Comparison of ENCODE assay signal across 8 cellular contexts in the genomic region with DNA sequence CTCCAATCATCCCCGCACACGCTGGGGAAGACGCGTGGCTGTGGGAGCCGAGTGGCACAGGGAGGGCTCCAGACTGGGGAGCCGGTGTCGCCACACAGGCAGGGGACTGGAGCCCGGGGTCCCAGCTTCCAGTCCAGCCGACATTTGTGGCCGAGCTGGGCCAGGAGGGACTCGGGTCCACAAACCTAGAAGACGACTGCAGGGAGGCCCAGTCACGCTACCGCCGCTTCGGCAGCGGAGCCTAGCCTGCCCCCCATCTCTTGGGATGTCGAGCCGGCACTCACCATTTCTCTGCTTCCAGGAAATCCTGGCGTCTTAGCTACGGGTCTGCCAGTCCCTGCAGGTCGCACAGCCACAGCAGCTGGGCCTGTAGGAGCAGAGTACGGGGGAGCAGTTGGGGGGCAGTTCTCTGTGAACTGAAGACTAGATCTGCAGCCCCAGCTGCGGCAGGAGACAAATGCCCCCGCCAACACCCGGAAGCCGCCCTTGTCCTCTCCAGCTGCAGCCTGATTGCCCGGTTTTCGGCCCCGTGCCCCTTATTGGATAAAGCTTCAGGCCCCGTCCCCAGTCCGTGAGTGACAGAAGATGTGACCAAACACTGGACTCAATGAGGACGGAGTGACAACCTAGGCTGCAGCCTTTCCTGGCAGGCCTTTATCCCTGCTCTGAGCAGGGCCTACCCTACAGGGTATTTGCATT.
DNase-seq lines count a peak whose midpoint lies in the region; ATAC-seq and TF ChIP-seq lines count a peak whose summit lies in the region.

No MANE protein-coding gene starts in this region.

- peak overlapping the region; percentile 43 for H3K4me3 Mint-ChIP-seq in activated CD8-positive, alpha-beta T cell treated with anti-CD3 and anti-CD28 coated beads for 36 hours

- peaks cover 4% of the 10 kb centered on the region for H3K27me3 Mint-ChIP-seq in activated CD8-positive, alpha-beta T cell treated with anti-CD3 and anti-CD28 coated beads for 36 hours

- TF ChIP-seq CTCF in activated CD8-positive, alpha-beta T cell treated with anti-CD3 and anti-CD28 coated beads for 36 hours (IDR thresholded peaks at IDR 0.05): no peak
- no peak for TF ChIP-seq CTCF in gastroesophageal sphincter (IDR thresholded peaks at IDR 0.05)

- WGBS in gastroesophageal sphincter (ENCODE audit: low coverage in 1 of 2), 2 donors: 14% methylated on average over 4 of the region's 33 CpGs; no CpG with 5 or more reads in 1 of the 2 donors

- CTCF ChIA-PET in activated CD8-positive, alpha-beta T cell treated with anti-CD3 and anti-CD28 coated beads for 36 hours (lab: Charles Lee): no interaction called here

- DNase-seq in AG20443 (ENCODE audit: low spot score) (peak; percentile 96), GM19238 (ENCODE audit: insufficient read length, low spot score) (peak; percentile 23), occipital lobe (lab: John Stamatoyannopoulos, UW) (peak; percentile 88), SW480 (ENCODE audit: low spot score) (no peak)
- peak; percentile 28 for DNase-seq in activated CD8-positive, alpha-beta T cell treated with anti-CD3 and anti-CD28 coated beads for 36 hours
- DNase-seq in NK-92 treated with Interleukin-12 subunit alpha and Interleukin-12 subunit beta, amount 100 ng/mL, for 24 hours (lab: John Stamatoyannopoulos, UW): no peak

- H3K4me1 ChIP-seq in HUES48 (ENCODE audit: control insufficient read depth, insufficient read depth, low read length): no peaks in the 10 kb centered on the region
- H3K4me1 ChIP-seq in gastroesophageal sphincter: no peaks in the 10 kb centered on the region

- H3K9me3 Mint-ChIP-seq in activated CD8-positive, alpha-beta T cell treated with anti-CD3 and anti-CD28 coated beads for 36 hours: peaks cover 7% of the 10 kb centered on the region

- H3K27ac Mint-ChIP-seq in activated CD8-positive, alpha-beta T cell treated with anti-CD3 and anti-CD28 coated beads for 36 hours: no peak overlapping the region

- no peak for TF ChIP-seq EP300 in gastroesophageal sphincter (IDR thresholded peaks at IDR 0.05)

- intact Hi-C loops in activated CD8-positive, alpha-beta T cell treated with anti-CD3 and anti-CD28 coated beads for 36 hours (cut with micrococcal nuclease): no loop called here

- H3K4me3 ChIP-seq in HUES48 (ENCODE audit: low read depth, low read length): peak overlapping the region; percentile 48
- H3K4me3 ChIP-seq in gastroesophageal sphincter: peak overlapping the region; percentile 56 to 65

- H3K36me3 ChIP-seq in HUES48 (ENCODE audit: control insufficient read depth, insufficient read depth, low read length) (no peaks in the 10 kb centered on the region), gastroesophageal sphincter (no peaks in the 10 kb centered on the region)

- H3K4me1 Mint-ChIP-seq in activated CD8-positive, alpha-beta T cell treated with anti-CD3 and anti-CD28 coated beads for 36 hours (ENCODE audit: low read depth): no peaks in the 10 kb centered on the region

- POLR2A ChIA-PET in activated CD8-positive, alpha-beta T cell treated with anti-CD3 and anti-CD28 coated beads for 36 hours (lab: Charles Lee): no interaction called here

- H3K9me3 ChIP-seq in HUES48 (ENCODE audit: control insufficient read depth, insufficient read depth, low read length) (peaks cover 83% of the 10 kb centered on the region), gastroesophageal sphincter (no peaks in the 10 kb centered on the region)

- peaks cover 3% of the 10 kb centered on the region for H3K36me3 Mint-ChIP-seq in activated CD8-positive, alpha-beta T cell treated with anti-CD3 and anti-CD28 coated beads for 36 hours (ENCODE audit: low read depth)

- ATAC-seq in activated CD8-positive, alpha-beta T cell treated with anti-CD3 and anti-CD28 coated beads for 36 hours: peak; percentile 78
- peak; percentile 81 for ATAC-seq in gastroesophageal sphincter

- no peak overlapping the region for H3K27ac ChIP-seq in HUES48 (ENCODE audit: low read depth, low read length)
- peak overlapping the region in 2 of 4 donors; percentile 49 to 78 for H3K27ac ChIP-seq in gastroesophageal sphincter

- H3K27me3 ChIP-seq in HUES48 (ENCODE audit: control insufficient read depth, insufficient read depth, low read length): no peaks in the 10 kb centered on the region
- H3K27me3 ChIP-seq in gastroesophageal sphincter: peaks cover 3% of the 10 kb centered on the region

- H3K9ac ChIP-seq in HUES48 (ENCODE audit: low read depth, low read length): no peak overlapping the region

- TF ChIP-seq POLR2A in gastroesophageal sphincter (IDR thresholded peaks at IDR 0.05): no peak

Comparison
In these comparisons a context has a peak if more than half of its experiments do, and no peak if none do; other contexts are left out.
1. DNase-seq: peak in AG20443 (single experiment), GM19238 (single experiment), activated CD8-positive, alpha-beta T cell treated with anti-CD3 and anti-CD28 coated beads for 36 hours (single experiment) and occipital lobe (single experiment); none in NK-92 treated with Interleukin-12 subunit alpha and Interleukin-12 subunit beta, amount 100 ng/mL, for 24 hours (single experiment) and SW480 (single experiment).